18 cellular contexts compared by ENCODE assay signal in the genomic region with DNA sequence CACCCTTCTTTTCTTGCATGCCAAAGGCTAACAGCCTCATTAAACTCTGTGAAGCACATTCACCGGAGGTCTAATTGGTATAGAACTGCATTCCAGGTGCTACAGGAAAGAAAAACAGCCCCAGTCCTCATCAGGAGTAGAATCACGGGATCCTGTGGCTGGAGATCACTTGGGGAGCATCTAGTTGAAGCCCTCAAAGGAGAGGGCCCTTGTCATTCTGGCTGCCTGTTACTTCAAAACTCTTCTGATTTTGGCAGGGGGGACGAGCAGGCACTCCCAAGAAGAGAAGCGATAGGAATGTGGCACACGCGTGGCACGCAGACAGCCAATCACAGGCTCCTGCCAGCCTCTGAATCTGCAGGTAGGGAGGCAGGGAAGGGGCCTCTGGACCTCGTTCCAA.
DNase-seq lines count a peak whose midpoint lies in the region; ATAC-seq and TF ChIP-seq lines count a peak whose summit lies in the region.
"Had no signal": no experiment of that assay in that cellular context is flagged by ENCODE, and none has a peak within 500 bp of the region (broad histone marks: within the 10 kb centered on the region; RNA-seq: fewer than 3 reads in every experiment).

No MANE protein-coding gene starts in this region.

- H3K9me3 ChIP-seq in gastrocnemius medialis (no peaks in the 10 kb centered on the region), testis (no peaks in the 10 kb centered on the region)
- H3K9me3 ChIP-seq: right lobe of liver had no signal

- H3K4me3 ChIP-seq in gastrocnemius medialis (no peak overlapping the region), testis (no peak overlapping the region)
- H3K4me3 ChIP-seq: coronary artery, GM23248, right lobe of liver had no signal

- H3K27ac ChIP-seq in gastrocnemius medialis (peak overlapping the region; percentile 30 to 91 (median 89)), testis (no peak overlapping the region)
- H3K27ac ChIP-seq: coronary artery, GM23248, right lobe of liver had no signal

- no peaks in the 10 kb centered on the region for H3K36me3 Mint-ChIP-seq in stimulated activated memory B cell treated with anti-CD40 and anti-IgM and Interleukin-4, amounts not matched to agents 10 μg/mL and 1 μg/mL and 100 μg/mL, for 72 hours

- peaks cover 14% of the 10 kb centered on the region for H3K27me3 Mint-ChIP-seq in stimulated activated memory B cell treated with anti-CD40 and anti-IgM and Interleukin-4, amounts not matched to agents 10 μg/mL and 1 μg/mL and 100 μg/mL, for 72 hours

- H3K4me1 ChIP-seq in gastrocnemius medialis (peaks cover 36 to 41% of the 10 kb centered on the region in 2 donors), testis (no peaks in the 10 kb centered on the region)
- H3K4me1 ChIP-seq: right lobe of liver had no signal

- no peak overlapping the region for H3K4me3 Mint-ChIP-seq in stimulated activated memory B cell treated with anti-CD40 and anti-IgM and Interleukin-4, amounts not matched to agents 10 μg/mL and 1 μg/mL and 100 μg/mL, for 72 hours
- H3K4me3 Mint-ChIP-seq: activated T-cell treated with anti-CD3 and anti-CD28 coated beads, Interleukin-2, amount 50 U/mL, for 72 hours had no signal

- TF ChIP-seq CTCF in gastrocnemius medialis (IDR thresholded peaks at IDR 0.05 in 4 of 5, conservative IDR thresholded peaks at IDR 0.05 in 1 of 5), result no peak
- TF ChIP-seq CTCF in testis (IDR thresholded peaks at IDR 0.05), result no peak

- TF ChIP-seq POLR2A in gastrocnemius medialis (IDR thresholded peaks at IDR 0.05) (no peak), testis (IDR thresholded peaks at IDR 0.05) (no peak)

- ATAC-seq in gastrocnemius medialis (no peak), GM21737 (IDR thresholded peaks at IDR 0.05; ENCODE audit: unreplicated experiment) (no peak)
- no peak for ATAC-seq in stimulated activated memory B cell treated with anti-CD40 and anti-IgM and Interleukin-4, amounts not matched to agents 10 μg/mL and 1 μg/mL and 100 μg/mL, for 72 hours
- ATAC-seq: activated T-cell treated with anti-CD3 and anti-CD28 coated beads, Interleukin-2, amount 50 U/mL, for 72 hours; right lobe of liver had no signal

- no peak overlapping the region for H3K27ac Mint-ChIP-seq in stimulated activated memory B cell treated with anti-CD40 and anti-IgM and Interleukin-4, amounts not matched to agents 10 μg/mL and 1 μg/mL and 100 μg/mL, for 72 hours
- H3K27ac Mint-ChIP-seq: activated T-cell treated with anti-CD3 and anti-CD28 coated beads, Interleukin-2, amount 50 U/mL, for 72 hours had no signal

- H3K9me3 Mint-ChIP-seq in stimulated activated memory B cell treated with anti-CD40 and anti-IgM and Interleukin-4, amounts not matched to agents 10 μg/mL and 1 μg/mL and 100 μg/mL, for 72 hours, result no peaks in the 10 kb centered on the region
- H3K9me3 Mint-ChIP-seq: activated T-cell treated with anti-CD3 and anti-CD28 coated beads, Interleukin-2, amount 50 U/mL, for 72 hours had no signal

- DNase-seq in NCI-H2107 treated with DMSO at 0.1 percent for 48 hours (lab: John Stamatoyannopoulos, UW; ENCODE audit: unreplicated experiment) (peak; percentile 77), astrocyte of the hippocampus (ENCODE audit: low read depth, low spot score) (peak; percentile 64), left kidney (ENCODE audit: low read depth, low spot score) (peak; percentile 64), gastrocnemius medialis (no peak), KBM-7 (no peak), testis (no peak)
- DNase-seq: activated CD4-positive, alpha-beta T cell treated with anti-CD3 and anti-CD28 coated beads for 1 hour; activated naive CD4-positive, alpha-beta T cell treated with anti-CD3 and anti-CD28 coated beads, Interleukin-2, amount 50 U/mL, for 16 hours; activated T-cell treated with anti-CD3 and anti-CD28 coated beads, Interleukin-2, amount 50 U/mL, for 72 hours; GM23248; Karpas-422; NCI-H1048; right lobe of liver; stimulated activated naive CD4-positive, alpha-beta T cell treated with Interleukin-2 at 50 U/mL for 16 hours; T1000 had no signal

- H3K27me3 ChIP-seq in gastrocnemius medialis (no peaks in the 10 kb centered on the region), testis (no peaks in the 10 kb centered on the region)
- H3K27me3 ChIP-seq: right lobe of liver had no signal

- WGBS in testis, 2 donors, result 78 to 80% methylated on average over 8 of the region's 8 CpGs

- peaks cover 0 to 5% of the 10 kb centered on the region in 2 donors for H3K36me3 ChIP-seq in gastrocnemius medialis
- H3K36me3 ChIP-seq in testis (ENCODE audit: low read depth, missing control alignments), result no peaks in the 10 kb centered on the region

- intact Hi-C loops in gastrocnemius medialis (cut with DNase I; ENCODE audit: low total_unique reads) (no loop called here), testis (cut with DNase I; ENCODE audit: low total_unique reads) (no loop called here)

- in situ Hi-C loops in gastrocnemius medialis (cut with MboI; ENCODE audit: low sequenced_read_pairs in 4 of 4) (no loop called here), KBM-7 (cut with MboI; ENCODE audit: low pct_unique_long_range_greater_than_20kb, low sequenced_read_pairs) (no loop called here)

- H3K4me1 Mint-ChIP-seq in stimulated activated memory B cell treated with anti-CD40 and anti-IgM and Interleukin-4, amounts not matched to agents 10 μg/mL and 1 μg/mL and 100 μg/mL, for 72 hours, result peaks cover 8% of the 10 kb centered on the region

Comparison
In these comparisons a context has a peak if more than half of its experiments do, and no peak if none do; other contexts are left out.
1. DNase-seq: peak in NCI-H2107 treated with DMSO at 0.1 percent for 48 hours (single experiment), astrocyte of the hippocampus (single experiment) and left kidney (single experiment); none in gastrocnemius medialis (0 of 2), KBM-7 (single experiment) and testis (single experiment).
2. H3K27ac ChIP-seq: peak in gastrocnemius medialis (4 of 4); none in testis (0 of 2).